Comparison of ENCODE assay signal across 8 cellular contexts in the genomic region with DNA sequence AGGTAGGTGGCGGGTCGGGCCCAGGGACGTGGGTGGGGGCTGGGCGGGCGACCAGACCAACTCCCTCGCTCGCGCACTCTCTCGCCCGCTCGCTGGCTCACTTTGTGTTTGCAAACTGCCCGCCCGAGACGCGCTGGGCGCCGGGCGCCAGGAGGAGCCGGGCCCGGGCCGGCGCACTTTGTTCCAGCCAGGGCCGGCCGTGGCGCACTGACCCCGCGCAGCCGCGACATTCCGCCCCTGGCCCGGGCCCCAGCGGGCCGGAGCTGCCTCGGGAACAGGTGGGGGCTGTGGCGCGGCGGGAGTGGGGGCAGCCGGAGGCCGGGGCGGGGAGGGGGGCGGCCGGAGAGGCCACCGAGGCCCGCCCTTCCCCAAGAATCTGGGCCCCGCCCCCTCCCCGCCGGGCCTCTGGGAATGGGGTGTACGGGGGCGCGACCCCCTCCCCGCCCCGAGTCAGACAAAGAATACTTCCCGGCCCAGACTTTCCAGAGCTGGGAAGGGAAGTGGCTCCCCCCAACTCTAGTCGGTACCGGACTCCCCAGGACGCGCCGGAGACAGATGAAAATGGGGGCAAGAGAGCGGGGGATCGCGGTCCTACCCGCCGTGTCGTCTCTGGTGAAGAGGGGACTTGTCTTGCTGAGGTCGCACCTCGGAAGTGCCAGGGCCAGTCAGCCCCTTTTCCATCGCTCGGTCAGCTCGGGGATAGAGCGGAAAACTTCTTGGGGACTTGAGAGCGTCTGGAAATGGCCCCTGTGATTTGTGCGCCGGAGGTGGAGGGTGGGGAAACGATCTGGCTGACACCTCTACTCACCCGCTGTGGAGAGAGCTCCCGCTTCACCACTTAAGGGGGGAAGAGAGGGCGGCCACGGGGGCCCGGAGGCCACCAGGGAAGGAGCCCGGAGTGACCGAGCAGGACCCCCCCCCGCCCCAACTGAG. TPM values are rescaled to one million over a fixed set of nuclear protein-coding genes. Genes with fewer than 3 reads are reported as not detected.
DNase-seq lines count a peak whose midpoint lies in the region; ATAC-seq and TF ChIP-seq lines count a peak whose summit lies in the region.

No MANE protein-coding gene starts in this region.

- H3K4me3 ChIP-seq in left ventricle myocardium inferior: peak overlapping the region; percentile 91

- peaks cover 62% of the 10 kb centered on the region for H3K4me1 ChIP-seq in left ventricle myocardium inferior

- ATAC-seq in HG02571 (IDR thresholded peaks at IDR 0.05; ENCODE audit: unreplicated experiment): peak; percentile 20

- peaks cover 48% of the 10 kb centered on the region for H3K27me3 ChIP-seq in left ventricle myocardium inferior (ENCODE audit: low read depth)

- peaks cover 14% of the 10 kb centered on the region for H3K4me1 Mint-ChIP-seq in activated naive CD8-positive, alpha-beta T cell treated with anti-CD3 and anti-CD28 coated beads for 36 hours

- peaks cover 15% of the 10 kb centered on the region for H3K27me3 Mint-ChIP-seq in activated naive CD8-positive, alpha-beta T cell treated with anti-CD3 and anti-CD28 coated beads for 36 hours

- TF ChIP-seq CTCF in left ventricle myocardium inferior (IDR thresholded peaks at IDR 0.05; ENCODE audit: borderline replicate concordance): no peak

- H3K27ac ChIP-seq in left ventricle myocardium inferior (replicated peaks): peak overlapping the region; percentile 87

- H3K4me3 Mint-ChIP-seq in activated naive CD8-positive, alpha-beta T cell treated with anti-CD3 and anti-CD28 coated beads for 36 hours: peak overlapping the region; percentile 90

- H3K9me3 ChIP-seq in left ventricle myocardium inferior (replicated peaks): no peaks in the 10 kb centered on the region

- no peaks in the 10 kb centered on the region for H3K36me3 ChIP-seq in left ventricle myocardium inferior

- H3K27ac Mint-ChIP-seq in activated naive CD8-positive, alpha-beta T cell treated with anti-CD3 and anti-CD28 coated beads for 36 hours: peak overlapping the region; percentile 16

- H3K9me3 Mint-ChIP-seq in activated naive CD8-positive, alpha-beta T cell treated with anti-CD3 and anti-CD28 coated beads for 36 hours: no peaks in the 10 kb centered on the region

- peaks cover 6% of the 10 kb centered on the region for H3K36me3 Mint-ChIP-seq in activated naive CD8-positive, alpha-beta T cell treated with anti-CD3 and anti-CD28 coated beads for 36 hours

- intact Hi-C loops in left ventricle myocardium inferior (cut with micrococcal nuclease): no loop called here

- peak; percentile 16 for DNase-seq in NCI-H345 (lab: John Stamatoyannopoulos, UW)
- DNase-seq in NCI-H345 treated with DMSO at 0.1 percent for 48 hours (lab: John Stamatoyannopoulos, UW; ENCODE audit: unreplicated experiment): no peak
- peak; percentile 70 for DNase-seq in NCI-H69 (lab: John Stamatoyannopoulos, UW)
- DNase-seq in activated naive CD8-positive, alpha-beta T cell treated with anti-CD3 and anti-CD28 coated beads for 36 hours: peak; percentile 35
- DNase-seq in left ventricle myocardium inferior: peak; percentile 42
- DNase-seq in putamen (ENCODE audit: low spot score): peak; percentile 27
- no peak for DNase-seq in NCI-H2107 treated with DMSO at 0.1 percent for 48 hours (lab: John Stamatoyannopoulos, UW; ENCODE audit: unreplicated experiment)

RNA-seq across cellular contexts. Expression of gene FOXP4, which starts 1.0 kb away (rescaled TPM):
- 10 to 100 TPM; 11.1 to 11.3 TPM for total RNA-seq in activated naive CD8-positive, alpha-beta T cell treated with anti-CD3 and anti-CD28 coated beads for 36 hours
- 15.0 TPM for total RNA-seq in left ventricle myocardium inferior

Comparison
In these comparisons a context has a peak if more than half of its experiments do, and no peak if none do; other contexts are left out.
1. DNase-seq: peak in NCI-H345 (single experiment), NCI-H69 (single experiment), activated naive CD8-positive, alpha-beta T cell treated with anti-CD3 and anti-CD28 coated beads for 36 hours (single experiment), left ventricle myocardium inferior (single experiment) and putamen (single experiment); none in NCI-H345 treated with DMSO at 0.1 percent for 48 hours (single experiment) and NCI-H2107 treated with DMSO at 0.1 percent for 48 hours (single experiment).